In the genomic region with DNA sequence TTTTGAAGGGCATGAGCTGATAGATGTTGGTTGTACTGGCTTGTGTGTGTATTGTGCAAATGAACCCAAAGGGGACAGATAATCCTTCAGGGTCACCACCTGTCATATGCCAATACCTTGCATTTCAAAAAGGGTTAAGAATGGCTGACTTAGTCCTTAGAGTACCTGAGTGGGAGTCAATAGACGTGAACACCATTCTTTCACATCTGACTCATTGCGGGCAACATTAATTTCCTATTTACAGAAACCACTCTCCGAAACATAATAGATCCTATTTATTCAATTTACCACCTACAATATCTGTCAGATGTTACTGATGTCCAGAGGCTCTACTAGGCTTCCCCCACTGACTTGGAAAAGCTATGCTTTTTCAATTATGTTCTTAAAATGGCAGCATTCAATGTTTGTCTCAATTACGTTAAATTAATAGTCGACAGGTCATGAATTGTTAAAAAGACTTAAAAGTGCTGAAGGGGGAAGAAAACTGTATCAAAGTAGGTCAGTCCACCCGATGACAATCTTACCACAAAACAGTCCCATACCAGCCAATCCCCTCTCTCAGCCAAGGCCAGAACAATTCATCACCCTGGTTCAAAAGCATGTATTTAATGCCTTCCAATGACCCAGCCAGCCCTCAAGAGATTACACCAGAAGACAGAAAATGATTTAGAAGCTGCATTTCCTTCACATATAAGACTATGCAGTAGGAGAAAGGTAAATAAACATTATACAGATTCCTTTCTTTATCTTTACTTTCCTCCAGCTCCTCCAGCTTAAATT, we compare ENCODE assay signal across 26 cellular contexts. TPM values are rescaled to one million over a fixed set of nuclear protein-coding genes. Genes with fewer than 3 reads are reported as not detected.
A peak's percentile ranks its signal among the peaks of the same experiment; 100 is the strongest.
DNase-seq lines count a peak whose midpoint lies in the region; FAIRE-seq and TF ChIP-seq lines count a peak whose summit lies in the region.
"Had no signal": no experiment of that assay in that cellular context is flagged by ENCODE, and none has a peak within 500 bp of the region (broad histone marks: within the 10 kb centered on the region; RNA-seq: fewer than 3 reads in every experiment).

No MANE protein-coding gene starts in this region.

- FAIRE-seq in urothelium cell line (lab: Jason Lieb, UNC): no peak
- FAIRE-seq: D721Med, GM18507, H54, HTR-8/SVneo, K562, RCC 7860 had no signal

- no peaks in the 10 kb centered on the region for H3K36me3 ChIP-seq in mammary epithelial cell (ENCODE audit: insufficient read depth, low read length)
- H3K36me3 ChIP-seq in breast epithelium: no peaks in the 10 kb centered on the region

- peaks cover 3% of the 10 kb centered on the region for H3K9me3 Mint-ChIP-seq in nephron progenitor cell

- no peak overlapping the region for H3K4me3 ChIP-seq in mammary epithelial cell (replicated peaks in 1 of 3; ENCODE audit: insufficient read depth in 1 of 3, low read depth in 2 of 3, low read length in 3 of 3)
- no peak overlapping the region for H3K4me3 ChIP-seq in breast epithelium
- H3K4me3 ChIP-seq: K562, SK-N-MC had no signal

- peak overlapping the region; percentile 56 for H3K4me2 ChIP-seq in mammary epithelial cell (ENCODE audit: insufficient read depth, low read depth, low read length)

- H4K20me1 ChIP-seq in mammary epithelial cell (ENCODE audit: insufficient read depth, low read length): no peaks in the 10 kb centered on the region

- H3K4me1 ChIP-seq in mammary epithelial cell (ENCODE audit: insufficient read depth, low read length) (peaks cover 36% of the 10 kb centered on the region), breast epithelium (peaks cover 0 to 4% of the 10 kb centered on the region in 2 donors)

- no peak overlapping the region for H3K9ac ChIP-seq in mammary epithelial cell (ENCODE audit: insufficient read depth, low read length)

- in situ Hi-C loops in mammary epithelial cell (cut with MboI; ENCODE audit: low sequenced_read_pairs in 2 of 2): no loop called here

- CTCF ChIA-PET in mammary epithelial cell (lab: Charles Lee; ENCODE audit: low non-redundant PET): interaction anchor here (0.6 to 0.7 kb wide), 2 partner anchors 199 to 259 kb away, joined by 5 to 8 read pairs; no protein-coding TSS in a partner anchor

- peak overlapping the region; percentile 23 for H2AFZ ChIP-seq in mammary epithelial cell (ENCODE audit: low read depth, low read length)

- dilution Hi-C loops in mammary epithelial cell (cut with HindIII; ENCODE audit: low sequenced_read_pairs): no loop called here

- WGBS in mammary epithelial cell (ENCODE audit: low coverage, missing lambda C conversion rate): 0% methylated on average over 6 of the region's 6 CpGs

- no peak for TF ChIP-seq POLR2A in breast epithelium (IDR thresholded peaks at IDR 0.05)

- peaks cover 66% of the 10 kb centered on the region for H3K4me1 Mint-ChIP-seq in nephron progenitor cell
- H3K4me1 Mint-ChIP-seq: CD4-positive, CD25-positive, alpha-beta regulatory T cell had no signal

- BruUV-seq in mammary epithelial cell (replicated peaks; lab: Mats Ljungman, UMichigan): no TSS peak

- H3K27ac ChIP-seq in mammary epithelial cell (ENCODE audit: insufficient read depth, low read depth, low read length) (peak overlapping the region; percentile 50), breast epithelium (no peak overlapping the region)
- H3K27ac ChIP-seq: SK-N-MC had no signal

- DNase-seq in mammary epithelial cell (peak; percentile 83), breast epithelium (ENCODE audit: low spot score in 2 of 2) (no peak), amniotic epithelial cell (ENCODE audit: low read depth) (peak; percentile 83), nephron progenitor cell (no peak), urothelium cell line (ENCODE audit: low spot score) (peak; percentile 60), SKM-1 treated with dmso at 0.1 percent for 144 hours (lab: John Stamatoyannopoulos, UW; ENCODE audit: unreplicated experiment) (no peak), CD1c-positive myeloid dendritic cell (ENCODE audit: extremely low spot score) (no peak)
- no peak for DNase-seq in stimulated activated CD4-positive, alpha-beta T cell treated with anti-CD3 and anti-CD28 coated beads, Interleukin-4, amount 100 ng/mL, for 24 hours
- DNase-seq: CD4-positive, CD25-positive, alpha-beta regulatory T cell; Kasumi-1; NCI-H1092 treated with DMSO at 0.1 percent for 48 hours; NCI-H1436; NCI-H2171 treated with DMSO at 0.1 percent for 48 hours; NCI-H446; NCI-H524 treated with DMSO at 0.1 percent for 48 hours; SIG-M5 had no signal

- H3K36me3 Mint-ChIP-seq in nephron progenitor cell (ENCODE audit: low read depth): no peaks in the 10 kb centered on the region
- H3K36me3 Mint-ChIP-seq: CD4-positive, CD25-positive, alpha-beta regulatory T cell had no signal

- no peak overlapping the region for H3K4me3 Mint-ChIP-seq in nephron progenitor cell
- H3K4me3 Mint-ChIP-seq: CD4-positive, CD25-positive, alpha-beta regulatory T cell had no signal

- H3K9me3 ChIP-seq in mammary epithelial cell (replicated peaks; ENCODE audit: insufficient read depth, low read length) (no peaks in the 10 kb centered on the region), breast epithelium (no peaks in the 10 kb centered on the region)

- TF ChIP-seq CTCF in mammary epithelial cell (conservative IDR thresholded peaks at IDR 0.05 in 1 of 2, IDR thresholded peaks at IDR 0.05 in 1 of 2; ENCODE audit: extremely low read depth in 1 of 2, insufficient read depth in 1 of 2, low read depth in 1 of 2, low read length in 2 of 2): no peak
- no peak for TF ChIP-seq CTCF in breast epithelium (IDR thresholded peaks at IDR 0.05)
- TF ChIP-seq CTCF in nephron progenitor cell (IDR thresholded peaks at IDR 0.05): no peak

- intact Hi-C loops in mammary epithelial cell (cut with micrococcal nuclease): loop anchor here (5.0 kb wide), 1 partner anchor 122 kb away; no protein-coding TSS in a partner anchor
- intact Hi-C loops in breast epithelium (cut with DNase I; ENCODE audit: low total_unique reads): no loop called here

- H3K27me3 ChIP-seq in mammary epithelial cell (ENCODE audit: insufficient read depth, low read length) (no peaks in the 10 kb centered on the region), breast epithelium (no peaks in the 10 kb centered on the region)

- H3K27me3 Mint-ChIP-seq in nephron progenitor cell (ENCODE audit: low read depth, poor library complexity): peaks cover 9% of the 10 kb centered on the region

- H3K27ac Mint-ChIP-seq in nephron progenitor cell: peak overlapping the region; percentile 5
- H3K27ac Mint-ChIP-seq: CD4-positive, CD25-positive, alpha-beta regulatory T cell had no signal

- H3K79me2 ChIP-seq in mammary epithelial cell (ENCODE audit: insufficient read depth, low read length): no peaks in the 10 kb centered on the region

RNA-seq across cellular contexts. Expression of a gene that starts 48.6 kb away (rescaled TPM):
- total RNA-seq in mammary epithelial cell: not detected
- polyA plus RNA-seq in mammary epithelial cell: not detected
- polyA minus RNA-seq in mammary epithelial cell: not detected
- under 1 TPM in 1 of 3 donors, not detected in 2; 0.33 TPM for total RNA-seq in breast epithelium
- total RNA-seq: A172; CD4-positive, CD25-positive, alpha-beta regulatory T cell; M059J had no signal
- polyA plus RNA-seq: BJ; CD4-positive, CD25-positive, alpha-beta regulatory T cell had no signal

RNA-seq across cellular contexts. Expression of a gene that starts 49.1 kb away (rescaled TPM):
- total RNA-seq in mammary epithelial cell: 1 to 10 TPM in 1 of 2 donors, under 1 TPM in 1; 0.14 to 3.0 TPM
- not detected for polyA plus RNA-seq in mammary epithelial cell
- polyA minus RNA-seq in mammary epithelial cell: not detected
- total RNA-seq in breast epithelium: 1 to 10 TPM; 1.3 to 6.6 (median 4.9) TPM
- total RNA-seq: A172, M059J had no signal
- polyA plus RNA-seq: BJ had no signal

RNA-seq across cellular contexts. Expression of a gene that starts 55.7 kb away (rescaled TPM):
- not detected for total RNA-seq in mammary epithelial cell
- not detected for polyA plus RNA-seq in mammary epithelial cell
- not detected for polyA minus RNA-seq in mammary epithelial cell
- total RNA-seq in breast epithelium: under 1 TPM in 1 of 3 donors, not detected in 2; 0.29 TPM
- total RNA-seq: A172; CD4-positive, CD25-positive, alpha-beta regulatory T cell; K562; M059J had no signal
- polyA plus RNA-seq: BJ, K562 had no signal

Comparison
In these comparisons a context has a peak if more than half of its experiments do, and no peak if none do; other contexts are left out.
1. DNase-seq: peak in mammary epithelial cell (single experiment), amniotic epithelial cell (single experiment) and urothelium cell line (single experiment); none in breast epithelium (0 of 2), nephron progenitor cell (single experiment), stimulated activated CD4-positive, alpha-beta T cell treated with anti-CD3 and anti-CD28 coated beads, Interleukin-4, amount 100 ng/mL, for 24 hours (single experiment), SKM-1 treated with dmso at 0.1 percent for 144 hours (single experiment) and CD1c-positive myeloid dendritic cell (single experiment).